1 cellular context compared by ENCODE assay signal in the genomic region with DNA sequence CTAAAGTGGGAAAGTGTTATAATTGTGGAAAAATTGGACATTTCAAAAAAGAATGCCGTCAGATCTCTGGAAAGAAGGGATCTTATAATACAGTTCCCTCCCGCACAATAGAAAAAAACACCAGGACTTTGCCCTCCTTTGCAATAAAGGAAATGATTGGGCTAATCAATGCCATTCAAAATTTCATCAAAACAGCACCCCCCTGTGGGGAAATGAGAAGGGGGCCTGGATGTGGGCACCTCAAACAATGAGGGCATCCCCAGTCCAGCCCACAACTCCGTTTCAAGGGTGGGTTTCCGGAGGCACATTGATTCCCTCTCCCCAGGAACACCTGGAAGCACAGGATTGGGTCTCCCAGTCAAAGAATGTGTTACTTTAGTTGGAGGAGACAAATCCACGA.
TF ChIP-seq lines count a peak whose summit lies in the region.

No MANE protein-coding gene starts in this region.

TF ChIP-seq in H1, 55 proteins besides CTCF, POLR2A, EP300 and RAD21:
- TF ChIP-seq E2F6 (IDR thresholded peaks at IDR 0.05), result no peak
- no peak for TF ChIP-seq CBX5 (IDR thresholded peaks at IDR 0.05; ENCODE audit: low read depth, low read length)
- TF ChIP-seq JUN (IDR thresholded peaks at IDR 0.05; ENCODE audit: low read depth, low read length), result no peak
- TF ChIP-seq ASH2L (IDR thresholded peaks at IDR 0.05; ENCODE audit: low read length), result no peak
- no peak for TF ChIP-seq SP1 (IDR thresholded peaks at IDR 0.05; ENCODE audit: low read depth, low read length)
- no peak for TF ChIP-seq TEAD4 (IDR thresholded peaks at IDR 0.05; ENCODE audit: low read depth, low read length)
- TF ChIP-seq CHD1 (IDR thresholded peaks at IDR 0.05; ENCODE audit: low read depth, low read length), result no peak
- TF ChIP-seq RBBP5 (IDR thresholded peaks at IDR 0.05; ENCODE audit: borderline replicate concordance, low read depth, low read length), result no peak
- TF ChIP-seq SRF (IDR thresholded peaks at IDR 0.05; ENCODE audit: low read depth, low read length), result no peak
- no peak for TF ChIP-seq PHF8 (conservative IDR thresholded peaks at IDR 0.05; ENCODE audit: low read depth, low read length)
- TF ChIP-seq TBP (IDR thresholded peaks at IDR 0.05; ENCODE audit: low read depth, low read length), result no peak
- TF ChIP-seq SUZ12 (IDR thresholded peaks at IDR 0.05; ENCODE audit: low read length), result no peak
- TF ChIP-seq HDAC6 (IDR thresholded peaks at IDR 0.05; ENCODE audit: low read depth, low read length), result no peak
- no peak for TF ChIP-seq EZH2 (IDR thresholded peaks at IDR 0.05; ENCODE audit: low read depth, low read length, severe bottlenecking)
- TF ChIP-seq SAP30 (IDR thresholded peaks at IDR 0.05; ENCODE audit: insufficient read depth, insufficient replicate concordance, low read length), result no peak
- TF ChIP-seq, protein P1, sequence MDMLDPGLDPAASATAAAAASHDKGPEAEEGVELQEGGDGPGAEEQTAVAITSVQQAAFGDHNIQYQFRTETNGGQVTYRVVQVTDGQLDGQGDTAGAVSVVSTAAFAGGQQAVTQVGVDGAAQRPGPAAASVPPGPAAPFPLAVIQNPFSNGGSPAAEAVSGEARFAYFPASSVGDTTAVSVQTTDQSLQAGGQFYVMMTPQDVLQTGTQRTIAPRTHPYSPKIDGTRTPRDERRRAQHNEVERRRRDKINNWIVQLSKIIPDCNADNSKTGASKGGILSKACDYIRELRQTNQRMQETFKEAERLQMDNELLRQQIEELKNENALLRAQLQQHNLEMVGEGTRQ (IDR thresholded peaks at IDR 0.05; ENCODE audit: low read length), result no peak
- TF ChIP-seq CREB1 (IDR thresholded peaks at IDR 0.05), result no peak
